In the genomic region with DNA sequence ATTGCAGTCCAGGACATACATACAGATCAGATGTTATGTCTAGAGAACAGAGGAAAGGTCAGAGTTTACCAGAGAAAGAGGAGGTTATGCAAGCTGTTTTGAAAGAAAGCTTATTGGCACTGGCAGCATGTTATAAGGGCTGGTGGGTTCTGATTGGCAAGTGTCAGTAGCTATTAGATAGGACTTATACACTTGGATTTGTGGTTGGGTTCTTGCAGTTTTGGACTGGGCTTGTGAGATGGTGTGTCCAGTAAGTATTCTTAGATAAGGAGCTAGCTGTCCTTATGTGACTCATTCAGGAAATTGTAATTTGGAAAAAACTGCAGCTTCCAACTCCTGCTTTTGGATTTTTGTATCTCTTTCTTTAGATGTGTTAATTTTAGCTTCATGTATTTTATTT, we compare ENCODE assay signal across 13 cellular contexts.
"Had no signal": no experiment of that assay in that cellular context is flagged by ENCODE, and none has a peak within 500 bp of the region (broad histone marks: within the 10 kb centered on the region; RNA-seq: fewer than 3 reads in every experiment).

No MANE protein-coding gene starts in this region.

- H3K27ac Mint-ChIP-seq: activated naive CD8-positive, alpha-beta T cell; brain; mesothelial cell of epicardium; stimulated activated naive CD8-positive, alpha-beta T cell treated with anti-CD3 and anti-CD28 coated beads, Interleukin-15, amount 100 ng/mL, for 72 hours; type B pancreatic cell had no signal

- H3K27me3 Mint-ChIP-seq: type B pancreatic cell had no signal

- DNase-seq: activated CD4-positive, alpha-beta T cell treated with anti-CD3 and anti-CD28 coated beads for 48 hours; activated gamma-delta T cell treated with Interleukin-2 at 50 U/mL for 16 hours; hippocampal formation; kidney glomerular epithelial cell; ovary; stimulated activated CD4-positive, alpha-beta T cell treated with anti-CD3 and anti-CD28 coated beads, Interleukin-1b, Interleukin-23, amount 100 ng/mL, for 48 hours; stimulated activated naive CD8-positive, alpha-beta T cell treated with anti-CD3 and anti-CD28 coated beads, Interleukin-15, amount 100 ng/mL, for 72 hours had no signal

- H3K27ac ChIP-seq: ovary had no signal

- H3K4me1 Mint-ChIP-seq: brain had no signal

- H3K36me3 Mint-ChIP-seq: brain had no signal

- H3K4me3 ChIP-seq: ovary had no signal

- H3K9me3 ChIP-seq: ovary had no signal

- H3K9me3 Mint-ChIP-seq: type B pancreatic cell had no signal

- H3K27me3 ChIP-seq: ovary had no signal

- ATAC-seq: esophagus mucosa; stimulated activated naive CD8-positive, alpha-beta T cell treated with anti-CD3 and anti-CD28 coated beads, Interleukin-15, amount 100 ng/mL, for 72 hours had no signal

- H3K4me3 Mint-ChIP-seq: activated naive CD8-positive, alpha-beta T cell; brain; mesothelial cell of epicardium; neural crest cell; stimulated activated naive CD8-positive, alpha-beta T cell treated with anti-CD3 and anti-CD28 coated beads, Interleukin-15, amount 100 ng/mL, for 72 hours; type B pancreatic cell had no signal

- H3K36me3 ChIP-seq: ovary had no signal
